Comparison of ENCODE assay signal across 15 cellular contexts in genomic region chr1:97796716-97797115, GRCh38.
DNase-seq lines count a peak whose midpoint lies in the region; ATAC-seq and TF ChIP-seq lines count a peak whose summit lies in the region.
"Had no signal": no experiment of that assay in that cellular context is flagged by ENCODE, and none has a peak within 500 bp of the region (broad histone marks: within the 10 kb centered on the region; RNA-seq: fewer than 3 reads in every experiment).

No MANE protein-coding gene starts in this region.

- H3K4me1 Mint-ChIP-seq in GM23338, result 0 out of 3 replicates have a peak, but pooled peaks cover 3% of the 10 kb centered on the region

- no peaks in the 10 kb centered on the region for H3K36me3 Mint-ChIP-seq in GM23338 (ENCODE audit: low read depth)

- no peaks in the 10 kb centered on the region for H3K36me3 ChIP-seq in GM23338 (ENCODE audit: insufficient read depth)
- H3K36me3 ChIP-seq: BLaER1, cardiac muscle cell, esophagus muscularis mucosa had no signal

- H3K9me2 ChIP-seq in GM23338 (ENCODE audit: insufficient read depth), result no peaks in the 10 kb centered on the region

- H3K4me1 ChIP-seq in GM23338 (ENCODE audit: insufficient read depth), result no peaks in the 10 kb centered on the region

- no peak overlapping the region for H3K4me3 Mint-ChIP-seq in GM23338

- in situ Hi-C loops in KBM-7 (cut with MboI; ENCODE audit: low pct_unique_long_range_greater_than_20kb, low sequenced_read_pairs), result no loop called here

- H3K9me3 Mint-ChIP-seq in GM23338, result no peaks in the 10 kb centered on the region

- no peak for TF ChIP-seq CTCF in GM23338 (conservative IDR thresholded peaks at IDR 0.05; ENCODE audit: low read depth in 2 of 2)

- ATAC-seq in HG02798 (IDR thresholded peaks at IDR 0.05; ENCODE audit: poor library complexity, unreplicated experiment), result no peak
- ATAC-seq in GM23338, result no peak

- H3F3A ChIP-seq in GM23338 (replicated peaks; ENCODE audit: low read depth), result no peaks in the 10 kb centered on the region

- no peaks in the 10 kb centered on the region for H3K27me3 Mint-ChIP-seq in GM23338 (ENCODE audit: insufficient read depth, low read depth, poor library complexity)

- no peak overlapping the region for H2AFZ ChIP-seq in GM23338

- H3K27me3 ChIP-seq in GM23338 (ENCODE audit: insufficient read depth), result no peaks in the 10 kb centered on the region
- H3K27me3 ChIP-seq: BLaER1, cardiac muscle cell, esophagus muscularis mucosa had no signal

- no peak overlapping the region for H3K27ac ChIP-seq in GM23338 (ENCODE audit: low read depth)
- H3K27ac ChIP-seq: BLaER1, cardiac muscle cell, esophagus muscularis mucosa had no signal

- DNase-seq in DMS153 treated with DMSO at 0.1 percent for 48 hours (lab: John Stamatoyannopoulos, UW; ENCODE audit: unreplicated experiment) (peak; percentile 76), NCI-H1417 (lab: John Stamatoyannopoulos, UW) (peak in 2 of 3 experiments; percentile 20 to 79), astrocyte of the hippocampus (ENCODE audit: low read depth, low spot score) (peak; percentile 37), lung microvascular endothelial cell (ENCODE audit: low read depth in 2 of 2) (peak; percentile 77 to 91), GM23338 (ENCODE audit: low spot score) (no peak), KBM-7 (no peak), DMS79 treated with DMSO at 0.1 percent for 48 hours (lab: John Stamatoyannopoulos, UW) (no peak)
- DNase-seq: activated CD4-positive, alpha-beta T cell treated with anti-CD3 and anti-CD28 coated beads, Interleukin-2, amount 50 U/mL, for 4 hours; activated gamma-delta T cell; NCI-H1092 treated with DMSO at 0.1 percent for 48 hours; T-helper 2 cell had no signal

- H3K79me2 ChIP-seq in GM23338 (replicated peaks; ENCODE audit: insufficient read depth), result no peaks in the 10 kb centered on the region

- H4K20me1 ChIP-seq in GM23338 (replicated peaks; ENCODE audit: insufficient read depth), result no peaks in the 10 kb centered on the region
- H4K20me1 ChIP-seq: BLaER1 had no signal

- H3K27ac Mint-ChIP-seq in GM23338, result no peak overlapping the region

- no peak overlapping the region for H3K4me2 ChIP-seq in GM23338
- H3K4me2 ChIP-seq: BLaER1 had no signal

- no peak overlapping the region for H3K4me3 ChIP-seq in GM23338
- H3K4me3 ChIP-seq: BLaER1, cardiac muscle cell, esophagus muscularis mucosa had no signal

TF ChIP-seq in GM23338, 12 proteins besides CTCF, POLR2A, EP300 and RAD21:
- TF ChIP-seq EZH2phosphoT487 (IDR thresholded peaks at IDR 0.05; ENCODE audit: unreplicated experiment) (no peak), REST (IDR thresholded peaks at IDR 0.05; ENCODE audit: unreplicated experiment) (no peak), ZNF331 (CRISPR knock-in tag; IDR thresholded peaks at IDR 0.05; ENCODE audit: low read depth) (no peak), CREB1 (CRISPR knock-in tag; IDR thresholded peaks at IDR 0.05; ENCODE audit: low read depth) (no peak), STAT1 (IDR thresholded peaks at IDR 0.05; ENCODE audit: unreplicated experiment) (no peak)
- TF ChIP-seq, protein P1, sequence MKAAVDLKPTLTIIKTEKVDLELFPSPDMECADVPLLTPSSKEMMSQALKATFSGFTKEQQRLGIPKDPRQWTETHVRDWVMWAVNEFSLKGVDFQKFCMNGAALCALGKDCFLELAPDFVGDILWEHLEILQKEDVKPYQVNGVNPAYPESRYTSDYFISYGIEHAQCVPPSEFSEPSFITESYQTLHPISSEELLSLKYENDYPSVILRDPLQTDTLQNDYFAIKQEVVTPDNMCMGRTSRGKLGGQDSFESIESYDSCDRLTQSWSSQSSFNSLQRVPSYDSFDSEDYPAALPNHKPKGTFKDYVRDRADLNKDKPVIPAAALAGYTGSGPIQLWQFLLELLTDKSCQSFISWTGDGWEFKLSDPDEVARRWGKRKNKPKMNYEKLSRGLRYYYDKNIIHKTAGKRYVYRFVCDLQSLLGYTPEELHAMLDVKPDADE (IDR thresholded peaks at IDR 0.05), result no peak

Comparison
In these comparisons a context has a peak if more than half of its experiments do, and no peak if none do; other contexts are left out.
1. DNase-seq: peak in DMS153 treated with DMSO at 0.1 percent for 48 hours (single experiment), NCI-H1417 (2 of 3), astrocyte of the hippocampus (single experiment) and lung microvascular endothelial cell (2 of 2); none in GM23338 (single experiment), KBM-7 (single experiment) and DMS79 treated with DMSO at 0.1 percent for 48 hours (single experiment).